In genomic region chr17:1629647-1630310, GRCh38 we compare ENCODE assay signal across 1 cellular context.
TF ChIP-seq lines count a peak whose summit lies in the region.

No MANE protein-coding gene starts in this region.

TF ChIP-seq in A549, 52 proteins besides CTCF, POLR2A, EP300 and RAD21:
- TF ChIP-seq HDAC2 (IDR thresholded peaks at IDR 0.05) (no peak), PHF8 (IDR thresholded peaks at IDR 0.05; ENCODE audit: borderline replicate concordance, low read depth) (no peak), ZC3H11A (IDR thresholded peaks at IDR 0.05) (no peak), HMGXB4 (CRISPR knock-in tag; IDR thresholded peaks at IDR 0.05; ENCODE audit: borderline replicate concordance) (no peak), ZFP36 (IDR thresholded peaks at IDR 0.05; ENCODE audit: borderline replicate concordance, partially characterized antibody) (no peak), HEYL (CRISPR knock-in tag; IDR thresholded peaks at IDR 0.05) (no peak), RCOR1 (IDR thresholded peaks at IDR 0.05; ENCODE audit: low read depth, low read length) (no peak), USF2 (IDR thresholded peaks at IDR 0.05) (no peak), E2F6 (IDR thresholded peaks at IDR 0.05; ENCODE audit: borderline replicate concordance, low read depth) (no peak), HOXB13 (CRISPR knock-in tag; IDR thresholded peaks at IDR 0.05; ENCODE audit: low read depth) (no peak), TP53 (CRISPR knock-in tag; IDR thresholded peaks at IDR 0.05) (no peak), RFX5 (IDR thresholded peaks at IDR 0.05) (no peak), EHF (CRISPR knock-in tag; IDR thresholded peaks at IDR 0.05) (no peak), CHD2 (IDR thresholded peaks at IDR 0.05; ENCODE audit: low read length, partially characterized antibody) (no peak), TFCP2L1 (CRISPR knock-in tag; IDR thresholded peaks at IDR 0.05) (no peak), GATA3 (IDR thresholded peaks at IDR 0.05; ENCODE audit: borderline replicate concordance) (no peak), MAX (IDR thresholded peaks at IDR 0.05) (peak; percentile 44; the same call in 1 of the 2 replicates), FOSL2 (IDR thresholded peaks at IDR 0.05) (no peak), FOSL2 (CRISPR knock-in tag; IDR thresholded peaks at IDR 0.05) (no peak), BCL3 (IDR thresholded peaks at IDR 0.05) (no peak), KDM1A (IDR thresholded peaks at IDR 0.05; ENCODE audit: low read depth) (0 out of 2 replicates have a peak, but pooled peaks have one; percentile 29), SMC3 (IDR thresholded peaks at IDR 0.05) (peak; percentile 91), KDM5A (IDR thresholded peaks at IDR 0.05) (no peak), ELK1 (IDR thresholded peaks at IDR 0.05; ENCODE audit: low read depth, low read length) (no peak), ESRRA (IDR thresholded peaks at IDR 0.05; ENCODE audit: borderline replicate concordance, low read length) (no peak), MYC (IDR thresholded peaks at IDR 0.05; ENCODE audit: borderline replicate concordance, low read length) (no peak), ZNF302 (CRISPR knock-in tag; IDR thresholded peaks at IDR 0.05) (no peak), RARB (CRISPR knock-in tag; IDR thresholded peaks at IDR 0.05) (no peak), NPAS2 (CRISPR knock-in tag; IDR thresholded peaks at IDR 0.05; ENCODE audit: borderline replicate concordance) (no peak), NR3C1 (IDR thresholded peaks at IDR 0.05) (no peak), BHLHE40 (IDR thresholded peaks at IDR 0.05; ENCODE audit: low read depth, low read length) (no peak), FOXS1 (CRISPR knock-in tag; IDR thresholded peaks at IDR 0.05) (no peak), ATOH8 (CRISPR knock-in tag; IDR thresholded peaks at IDR 0.05; ENCODE audit: low read depth) (no peak), NFE2L2 (conservative IDR thresholded peaks at IDR 0.05; ENCODE audit: low read length) (no peak), CBX8 (IDR thresholded peaks at IDR 0.05) (no peak), HES2 (IDR thresholded peaks at IDR 0.05) (no peak), CHD4 (IDR thresholded peaks at IDR 0.05; ENCODE audit: borderline replicate concordance) (peak; percentile 61; the same call in 1 of the 2 replicates), MAZ (IDR thresholded peaks at IDR 0.05; ENCODE audit: borderline replicate concordance, low read depth, low read length) (no peak), RNF2 (IDR thresholded peaks at IDR 0.05; ENCODE audit: borderline replicate concordance, low read depth) (peak; percentile 95), EHMT2 (IDR thresholded peaks at IDR 0.05; ENCODE audit: low read depth) (no peak), POLR2AphosphoS2 (conservative IDR thresholded peaks at IDR 0.05; ENCODE audit: low read length) (no peak), SREBF2 (IDR thresholded peaks at IDR 0.05) (no peak), FOSB (CRISPR knock-in tag; IDR thresholded peaks at IDR 0.05) (no peak), CBX2 (IDR thresholded peaks at IDR 0.05; ENCODE audit: borderline replicate concordance, low read depth) (no peak), CEBPB (IDR thresholded peaks at IDR 0.05) (no peak)
